In the genomic region with DNA sequence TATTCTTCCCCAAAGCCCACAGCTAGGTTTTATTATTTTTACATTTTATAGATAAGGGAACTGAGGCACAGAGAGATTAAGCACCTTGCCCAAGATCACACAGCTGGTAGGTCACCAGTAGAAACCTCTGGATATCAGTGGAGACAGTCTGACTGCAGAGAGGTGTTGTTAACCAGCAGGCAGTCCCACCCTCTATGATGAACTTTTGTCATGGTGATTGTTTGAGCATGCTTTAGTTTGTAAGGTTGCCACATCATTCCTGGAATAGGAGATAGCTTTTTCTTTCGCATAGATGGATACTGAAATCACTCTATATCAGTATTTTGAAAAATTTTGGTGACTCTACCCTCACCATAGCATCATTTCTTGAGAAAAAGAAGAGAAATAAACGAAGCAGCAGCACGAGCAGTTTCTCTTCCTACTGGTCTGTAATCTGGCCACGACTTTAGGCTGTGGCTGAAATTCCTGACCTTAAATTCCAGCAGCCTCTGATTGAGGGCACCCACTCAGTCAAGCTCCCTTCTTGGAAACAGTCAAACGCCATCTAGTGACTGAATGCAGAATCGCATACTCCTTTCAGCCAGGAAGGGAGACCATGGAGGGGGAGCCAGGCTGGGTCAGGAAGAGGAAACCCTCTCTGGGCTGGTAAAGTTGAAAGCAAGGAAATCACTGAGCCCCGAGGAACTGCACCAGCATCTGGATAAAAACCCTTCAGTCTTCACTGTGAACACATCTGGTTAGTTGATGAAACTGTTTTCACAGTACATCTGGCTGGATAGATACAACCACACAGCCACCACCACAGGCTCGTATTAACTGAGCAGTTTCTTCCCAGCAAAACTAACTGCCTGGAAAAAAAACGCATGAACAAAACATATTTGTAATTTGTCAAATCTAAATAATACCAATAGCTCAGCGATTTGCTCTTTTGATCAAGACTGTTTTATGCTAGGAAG, we compare ENCODE assay signal across 8 cellular contexts.
DNase-seq lines count a peak whose midpoint lies in the region; ATAC-seq, FAIRE-seq and TF ChIP-seq lines count a peak whose summit lies in the region.

No MANE protein-coding gene starts in this region.

- H3K27me3 ChIP-seq in pancreas, result no peaks in the 10 kb centered on the region
- H3K27me3 ChIP-seq in vagina, result no peaks in the 10 kb centered on the region

- DNase-seq in COLO829 (ENCODE audit: low spot score) (peak; percentile 55), HS-5 (ENCODE audit: low read depth) (peak; percentile 36), RPMI8226 (peak; percentile 61), germinal center (ENCODE audit: low spot score) (peak; percentile 65), pancreas (peak in 4 of 6 donors; percentile 30 to 68 (median 42)), vagina (ENCODE audit: extremely low spot score in 2 of 2) (peak in 1 of 2 donors; percentile 90)
- peak; percentile 74 for DNase-seq in activated effector memory CD4-positive, alpha-beta T cell treated with anti-CD3 and anti-CD28 coated beads, Interleukin-2, amount 50 U/mL, for 16 hours

- H3K36me3 ChIP-seq in pancreas (no peaks in the 10 kb centered on the region), vagina (no peaks in the 10 kb centered on the region)

- FAIRE-seq in pancreas (lab: Jason Lieb, UNC), result peak; percentile 34

- TF ChIP-seq CTCF in pancreas (IDR thresholded peaks at IDR 0.05), result peak; percentile 68 to 85 (median 80)
- peak; percentile 69 to 85 (median 79) for TF ChIP-seq CTCF in vagina (IDR thresholded peaks at IDR 0.05)

- no peak for TF ChIP-seq POLR2A in vagina (IDR thresholded peaks at IDR 0.05)

- no peak overlapping the region for H3K4me3 ChIP-seq in pancreas
- no peak overlapping the region for H3K4me3 ChIP-seq in vagina

- intact Hi-C loops in pancreas (cut with DNase I) (no loop called here), vagina (cut with DNase I) (no loop called here)

- WGBS in pancreas, 2 donors, result 18 to 21% methylated on average over 10 of the region's 10 CpGs

- H3K27ac ChIP-seq in pancreas, result no peak overlapping the region
- no peak overlapping the region for H3K27ac ChIP-seq in vagina

- H3K4me1 ChIP-seq in pancreas (no peaks in the 10 kb centered on the region), vagina (peaks cover 10% of the 10 kb centered on the region)

- ATAC-seq in pancreas, result peak; percentile 61 to 95 (median 88)
- no peak for ATAC-seq in HG02623 (IDR thresholded peaks at IDR 0.05; ENCODE audit: unreplicated experiment)

- H3K9me3 ChIP-seq in pancreas (no peaks in the 10 kb centered on the region), vagina (no peaks in the 10 kb centered on the region)
